Comparison of ENCODE assay signal across 21 cellular contexts in genomic region chr7:24652551-24652950, GRCh38.
A peak's percentile ranks its signal among the peaks of the same experiment; 100 is the strongest.
DNase-seq lines count a peak whose midpoint lies in the region; ATAC-seq and TF ChIP-seq lines count a peak whose summit lies in the region.
"Had no signal": no experiment of that assay in that cellular context is flagged by ENCODE, and none has a peak within 500 bp of the region (broad histone marks: within the 10 kb centered on the region; RNA-seq: fewer than 3 reads in every experiment).

No MANE protein-coding gene starts in this region.

- H2BK12ac ChIP-seq in mesenchymal stem cell (ENCODE audit: low read length in 2 of 2) = no peak overlapping the region

- no peak overlapping the region for H3K4me3 Mint-ChIP-seq in natural killer cell
- H3K4me3 Mint-ChIP-seq in natural killer cell treated with Interleukin-12 subunit alpha and Interleukin-12 subunit beta and Interleukin-15 and Interleukin-18, amount 100 ng/mL, for 72 hours = no peak overlapping the region
- no peak overlapping the region for H3K4me3 Mint-ChIP-seq in activated CD8-positive, alpha-beta memory T cell treated with anti-CD3 and anti-CD28 coated beads, Interleukin-2, amount 10 ng/mL, durations not matched to agents 7 days and 5 days
- H3K4me3 Mint-ChIP-seq: activated naive CD4-positive, alpha-beta T cell treated with anti-CD3 and anti-CD28 coated beads, Interleukin-2, amount 10 ng/mL, durations not matched to agents 7 days and 5 days had no signal

- no peak overlapping the region for H4K8ac ChIP-seq in mesenchymal stem cell (ENCODE audit: low read length)

- no peak overlapping the region for H2AFZ ChIP-seq in mesenchymal stem cell (ENCODE audit: low read depth, low read length)

- H3K4me2 ChIP-seq in mesenchymal stem cell (ENCODE audit: low read length, poor library complexity, severe bottlenecking) = no peak overlapping the region

- H4K91ac ChIP-seq in mesenchymal stem cell (ENCODE audit: low read length) = no peak overlapping the region

- H3K27me3 ChIP-seq in adipocyte (replicated peaks; ENCODE audit: control insufficient read depth, insufficient read depth, low read length) = no peaks in the 10 kb centered on the region
- H3K27me3 ChIP-seq in mesenchymal stem cell (ENCODE audit: control insufficient read depth in 1 of 2, insufficient read depth in 1 of 2, low read length in 2 of 2) = no peaks in the 10 kb centered on the region
- H3K27me3 ChIP-seq: stomach had no signal

- no peak overlapping the region for H3K14ac ChIP-seq in mesenchymal stem cell (ENCODE audit: low read length in 2 of 2)

- H3K4ac ChIP-seq in mesenchymal stem cell (ENCODE audit: low read depth in 1 of 2, low read length in 2 of 2) = no peak overlapping the region

- intact Hi-C loops in natural killer cell (cut with micrococcal nuclease) = no loop called here

- H3K9ac ChIP-seq in adipocyte (ENCODE audit: low read length) (peak overlapping the region; percentile 83), mesenchymal stem cell (ENCODE audit: low read length) (peak overlapping the region; percentile 89)

- DNase-seq in natural killer cell (no peak), adipocyte (ENCODE audit: low read depth) (no peak), mesenchymal stem cell (no peak), NCI-H1105 (lab: John Stamatoyannopoulos, UW) (no peak)
- no peak for DNase-seq in natural killer cell treated with Interleukin-12 subunit alpha and Interleukin-12 subunit beta and Interleukin-15 and Interleukin-18, amount 100 ng/mL, for 72 hours (ENCODE audit: low spot score)
- no peak for DNase-seq in activated CD4-positive, alpha-beta T cell treated with anti-CD3 and anti-CD28 coated beads for 4 hours
- DNase-seq in activated CD8-positive, alpha-beta memory T cell treated with anti-CD3 and anti-CD28 coated beads, Interleukin-2, amount 10 ng/mL, durations not matched to agents 7 days and 5 days = no peak
- DNase-seq: activated CD4-positive, CD25-positive, alpha-beta regulatory T cell; activated CD8-positive, alpha-beta T cell treated with anti-CD3 and anti-CD28 coated beads, Interleukin-2, amount 10 ng/mL, durations not matched to agents 7 days and 5 days; activated naive CD4-positive, alpha-beta T cell treated with anti-CD3 and anti-CD28 coated beads, Interleukin-2, amount 10 ng/mL, durations not matched to agents 7 days and 5 days; activated T-cell treated with anti-CD3 and anti-CD28 coated beads, Interleukin-2, amount 50 U/mL, for 4 hours; DND-41; KBM-7; NCI-H1092; NCI-H526 treated with DMSO at 0.1 percent for 48 hours; SHP77; stimulated activated CD4-positive, alpha-beta T cell treated with anti-CD3 and anti-CD28 coated beads, Interleukin-2, amount 100 ng/mL, for 48 hours; stomach; T-helper 2 cell had no signal

- H3K4me1 ChIP-seq in adipocyte (ENCODE audit: control insufficient read depth, insufficient read depth, low read length) = peaks cover 18% of the 10 kb centered on the region
- no peaks in the 10 kb centered on the region for H3K4me1 ChIP-seq in mesenchymal stem cell (ENCODE audit: control insufficient read depth, insufficient read depth, low read depth, low read length)
- H3K4me1 ChIP-seq: stomach had no signal

- no peak overlapping the region for H3K27ac ChIP-seq in mesenchymal stem cell (ENCODE audit: low read length, poor library complexity, severe bottlenecking)
- H3K27ac ChIP-seq: stomach had no signal

- H3K9me3 Mint-ChIP-seq in natural killer cell = no peaks in the 10 kb centered on the region
- no peaks in the 10 kb centered on the region for H3K9me3 Mint-ChIP-seq in natural killer cell treated with Interleukin-12 subunit alpha and Interleukin-12 subunit beta and Interleukin-15 and Interleukin-18, amount 100 ng/mL, for 72 hours
- no peaks in the 10 kb centered on the region for H3K9me3 Mint-ChIP-seq in activated CD8-positive, alpha-beta memory T cell treated with anti-CD3 and anti-CD28 coated beads, Interleukin-2, amount 10 ng/mL, durations not matched to agents 7 days and 5 days (ENCODE audit: low read depth)
- H3K9me3 Mint-ChIP-seq: activated naive CD4-positive, alpha-beta T cell treated with anti-CD3 and anti-CD28 coated beads, Interleukin-2, amount 10 ng/mL, durations not matched to agents 7 days and 5 days; activated T-cell treated with anti-CD3 and anti-CD28 coated beads, Interleukin-2, amount 50 U/mL, for 4 hours had no signal

- H3K27me3 Mint-ChIP-seq in natural killer cell (ENCODE audit: low read depth in 2 of 2) = no peaks in the 10 kb centered on the region
- no peaks in the 10 kb centered on the region for H3K27me3 Mint-ChIP-seq in natural killer cell treated with Interleukin-12 subunit alpha and Interleukin-12 subunit beta and Interleukin-15 and Interleukin-18, amount 100 ng/mL, for 72 hours
- no peaks in the 10 kb centered on the region for H3K27me3 Mint-ChIP-seq in activated CD8-positive, alpha-beta memory T cell treated with anti-CD3 and anti-CD28 coated beads, Interleukin-2, amount 10 ng/mL, durations not matched to agents 7 days and 5 days
- H3K27me3 Mint-ChIP-seq: activated naive CD4-positive, alpha-beta T cell treated with anti-CD3 and anti-CD28 coated beads, Interleukin-2, amount 10 ng/mL, durations not matched to agents 7 days and 5 days had no signal

- TF ChIP-seq CTCF in natural killer cell (IDR thresholded peaks at IDR 0.05) = no peak

- H3K18ac ChIP-seq in mesenchymal stem cell (ENCODE audit: low read depth in 1 of 2, low read length in 2 of 2) = no peak overlapping the region

- peak overlapping the region; percentile 80 for H3K4me3 ChIP-seq in adipocyte (ENCODE audit: low read length)
- H3K4me3 ChIP-seq in mesenchymal stem cell (ENCODE audit: insufficient read depth in 1 of 2, low read depth in 1 of 2, low read length in 2 of 2) = peak overlapping the region in 1 of 2 experiments; percentile 65
- H3K4me3 ChIP-seq: skin epidermis, stomach had no signal

- no peak overlapping the region for H2BK120ac ChIP-seq in mesenchymal stem cell (ENCODE audit: low read depth, low read length)

- no peak overlapping the region for H3K23ac ChIP-seq in mesenchymal stem cell (ENCODE audit: low read length in 2 of 2)

- H3K36me3 Mint-ChIP-seq in natural killer cell = no peaks in the 10 kb centered on the region
- H3K36me3 Mint-ChIP-seq in natural killer cell treated with Interleukin-12 subunit alpha and Interleukin-12 subunit beta and Interleukin-15 and Interleukin-18, amount 100 ng/mL, for 72 hours = no peaks in the 10 kb centered on the region
- H3K36me3 Mint-ChIP-seq in activated CD8-positive, alpha-beta memory T cell treated with anti-CD3 and anti-CD28 coated beads, Interleukin-2, amount 10 ng/mL, durations not matched to agents 7 days and 5 days = peaks cover 3% of the 10 kb centered on the region
- H3K36me3 Mint-ChIP-seq: activated naive CD4-positive, alpha-beta T cell treated with anti-CD3 and anti-CD28 coated beads, Interleukin-2, amount 10 ng/mL, durations not matched to agents 7 days and 5 days had no signal

- peaks cover 11 to 12% of the 10 kb centered on the region in 2 donors for H3K4me1 Mint-ChIP-seq in natural killer cell
- peaks cover 6 to 13% of the 10 kb centered on the region in 2 donors for H3K4me1 Mint-ChIP-seq in natural killer cell treated with Interleukin-12 subunit alpha and Interleukin-12 subunit beta and Interleukin-15 and Interleukin-18, amount 100 ng/mL, for 72 hours (ENCODE audit: low read depth in 2 of 2)
- H3K4me1 Mint-ChIP-seq in activated CD8-positive, alpha-beta memory T cell treated with anti-CD3 and anti-CD28 coated beads, Interleukin-2, amount 10 ng/mL, durations not matched to agents 7 days and 5 days = peaks cover 4% of the 10 kb centered on the region

- ATAC-seq in natural killer cell = no peak
- ATAC-seq in natural killer cell treated with Interleukin-12 subunit alpha and Interleukin-12 subunit beta and Interleukin-15 and Interleukin-18, amount 100 ng/mL, for 72 hours = no peak
- no peak for ATAC-seq in GM21447 (IDR thresholded peaks at IDR 0.05; ENCODE audit: unreplicated experiment)
- no peak for ATAC-seq in activated CD8-positive, alpha-beta memory T cell treated with anti-CD3 and anti-CD28 coated beads, Interleukin-2, amount 10 ng/mL, durations not matched to agents 7 days and 5 days
- ATAC-seq: activated CD8-positive, alpha-beta T cell treated with anti-CD3 and anti-CD28 coated beads, Interleukin-2, amount 10 ng/mL, durations not matched to agents 7 days and 5 days; activated T-cell treated with anti-CD3 and anti-CD28 coated beads, Interleukin-2, amount 50 U/mL, for 4 hours had no signal

- H3K36me3 ChIP-seq in adipocyte (ENCODE audit: control insufficient read depth, insufficient read depth, low read length, severe bottlenecking) = peaks cover 3% of the 10 kb centered on the region
- H3K36me3 ChIP-seq in mesenchymal stem cell (ENCODE audit: control insufficient read depth in 1 of 2, insufficient read depth in 2 of 2, low read depth in 1 of 2, low read length in 2 of 2) = peaks cover 0 to 3% of the 10 kb centered on the region in 2 experiments
- H3K36me3 ChIP-seq: stomach had no signal

- CTCF ChIA-PET in activated CD8-positive, alpha-beta memory T cell treated with anti-CD3 and anti-CD28 coated beads, Interleukin-2, amount 10 ng/mL, durations not matched to agents 7 days and 5 days (lab: Charles Lee) = no interaction called here

- WGBS in mesenchymal stem cell = 100% methylated on average over 2 of the region's 3 CpGs

- H3K27ac Mint-ChIP-seq in natural killer cell = peak overlapping the region; percentile 63 to 70
- no peak overlapping the region for H3K27ac Mint-ChIP-seq in natural killer cell treated with Interleukin-12 subunit alpha and Interleukin-12 subunit beta and Interleukin-15 and Interleukin-18, amount 100 ng/mL, for 72 hours
- no peak overlapping the region for H3K27ac Mint-ChIP-seq in activated CD8-positive, alpha-beta memory T cell treated with anti-CD3 and anti-CD28 coated beads, Interleukin-2, amount 10 ng/mL, durations not matched to agents 7 days and 5 days
- H3K27ac Mint-ChIP-seq: activated CD8-positive, alpha-beta T cell treated with anti-CD3 and anti-CD28 coated beads, Interleukin-2, amount 10 ng/mL, durations not matched to agents 7 days and 5 days; activated naive CD4-positive, alpha-beta T cell treated with anti-CD3 and anti-CD28 coated beads, Interleukin-2, amount 10 ng/mL, durations not matched to agents 7 days and 5 days had no signal

- H2BK15ac ChIP-seq in mesenchymal stem cell (ENCODE audit: low read depth, poor library complexity, severe bottlenecking) = no peak overlapping the region

- no peaks in the 10 kb centered on the region for H3K9me3 ChIP-seq in adipocyte (ENCODE audit: control insufficient read depth, low read length)
- H3K9me3 ChIP-seq in mesenchymal stem cell (ENCODE audit: control insufficient read depth, low read length) = no peaks in the 10 kb centered on the region
- H3K9me3 ChIP-seq: stomach had no signal

- H2BK5ac ChIP-seq in mesenchymal stem cell (ENCODE audit: low read depth, low read length, poor library complexity, severe bottlenecking) = no peak overlapping the region

- H3K79me1 ChIP-seq in mesenchymal stem cell (replicated peaks; ENCODE audit: low read length, poor library complexity, severe bottlenecking) = peaks cover 4% of the 10 kb centered on the region

- H2AK5ac ChIP-seq in mesenchymal stem cell (ENCODE audit: low read length, severe bottlenecking) = no peak overlapping the region

Comparison
In these comparisons a context has a peak if more than half of its experiments do, and no peak if none do; other contexts are left out.
1. H3K27ac Mint-ChIP-seq: peak in natural killer cell (2 of 2); none in natural killer cell treated with Interleukin-12 subunit alpha and Interleukin-12 subunit beta and Interleukin-15 and Interleukin-18, amount 100 ng/mL, for 72 hours (0 of 2) and activated CD8-positive, alpha-beta memory T cell treated with anti-CD3 and anti-CD28 coated beads, Interleukin-2, amount 10 ng/mL, durations not matched to agents 7 days and 5 days (single experiment).